1 cellular context compared by ENCODE assay signal in genomic region chr14:60221441-60221840, GRCh38.
TF ChIP-seq lines count a peak whose summit lies in the region.

No MANE protein-coding gene starts in this region.

TF ChIP-seq in GM12878, 131 proteins besides CTCF, POLR2A, EP300 and RAD21 (continued from another document):
- no peak for TF ChIP-seq ZBTB40 (IDR thresholded peaks at IDR 0.05; ENCODE audit: borderline replicate concordance)
- TF ChIP-seq CHD4 (IDR thresholded peaks at IDR 0.05): no peak
- no peak for TF ChIP-seq CEBPB (IDR thresholded peaks at IDR 0.05; ENCODE audit: borderline replicate concordance in 1 of 2, low read depth in 2 of 2, low read length in 2 of 2)
- no peak for TF ChIP-seq ZBED1 (IDR thresholded peaks at IDR 0.05; ENCODE audit: borderline replicate concordance)
